Comparison of ENCODE assay signal across 1 cellular context in the genomic region with DNA sequence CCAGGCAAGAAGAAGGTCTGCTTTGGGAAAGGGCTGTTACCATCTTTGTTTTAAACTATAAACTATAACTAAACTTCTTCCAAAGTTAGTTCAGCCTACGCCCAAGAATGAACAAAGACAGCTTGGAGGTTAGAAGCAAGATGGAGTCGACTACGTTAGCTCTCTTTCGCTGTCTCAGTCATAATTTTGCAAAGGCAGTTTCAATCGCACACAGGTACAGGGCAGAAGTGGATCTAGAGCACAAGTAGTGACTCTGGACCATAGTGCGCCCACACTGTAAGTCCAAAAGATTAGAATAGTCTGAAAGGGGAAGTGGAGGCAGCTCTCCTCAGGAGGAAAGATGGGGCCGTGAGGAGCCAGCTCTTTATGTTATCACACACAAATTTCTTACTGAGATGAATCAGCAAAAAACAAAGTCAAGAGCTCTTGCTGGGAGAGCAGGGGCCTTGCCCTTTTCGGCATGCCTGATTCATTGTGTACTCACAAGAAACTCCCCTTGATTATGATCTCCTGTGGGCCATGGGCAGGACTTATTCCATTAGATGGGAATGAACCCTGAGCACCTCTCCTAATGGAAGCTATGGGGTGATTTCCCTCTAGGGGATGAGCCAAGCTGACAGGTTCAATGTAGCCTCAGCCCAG.
TF ChIP-seq lines count a peak whose summit lies in the region.

No MANE protein-coding gene starts in this region.

TF ChIP-seq in K562, 482 proteins besides CTCF, POLR2A, EP300 and RAD21 (continued from another document and continues in another):
- TF ChIP-seq CTBP1 (IDR thresholded peaks at IDR 0.05; ENCODE audit: borderline replicate concordance) (no peak), ZNF589 (CRISPR knock-in tag; IDR thresholded peaks at IDR 0.05; ENCODE audit: low read depth) (peak; percentile 48; the same call in 1 of the 2 replicates), STAT5A (IDR thresholded peaks at IDR 0.05; ENCODE audit: borderline replicate concordance, low read length) (no peak), MAZ (CRISPR knock-in tag; conservative IDR thresholded peaks at IDR 0.05 in 1 of 2, IDR thresholded peaks at IDR 0.05 in 1 of 2) (peak in 1 of 2 experiments; percentile 39; a peak in 1 of 4 replicates), NR1H2 (CRISPR knock-in tag; IDR thresholded peaks at IDR 0.05) (no peak), ZNF586 (CRISPR knock-in tag; conservative IDR thresholded peaks at IDR 0.05) (no peak), SP2 (IDR thresholded peaks at IDR 0.05; ENCODE audit: extremely low read depth, low read depth, low read length, poor library complexity, severe bottlenecking) (no peak), SMARCA5 (IDR thresholded peaks at IDR 0.05) (no peak), TEAD2 (tag; IDR thresholded peaks at IDR 0.05) (peak; percentile 93), MXI1 (IDR thresholded peaks at IDR 0.05; ENCODE audit: low read depth, low read length) (no peak), ZNF444 (CRISPR knock-in tag; IDR thresholded peaks at IDR 0.05) (0 out of 2 replicates have a peak, but pooled peaks have one; percentile 59), ZNF354B (CRISPR knock-in tag; IDR thresholded peaks at IDR 0.05) (peak; percentile 71), NCOA4 (IDR thresholded peaks at IDR 0.05; ENCODE audit: partially characterized antibody) (no peak), ZBTB8A (IDR thresholded peaks at IDR 0.05; ENCODE audit: partially characterized antibody) (no peak), ZC3H4 (CRISPR knock-in tag; IDR thresholded peaks at IDR 0.05; ENCODE audit: borderline replicate concordance) (no peak), TEAD1 (CRISPR knock-in tag; IDR thresholded peaks at IDR 0.05) (peak in 1 of 2 experiments; percentile 91; a peak in 2 of 4 replicates), SOX6 (IDR thresholded peaks at IDR 0.05) (peak; percentile 21; the same call in 1 of the 2 replicates), TCFL5 (CRISPR knock-in tag; conservative IDR thresholded peaks at IDR 0.05) (peak; percentile 67; the same call in 1 of the 2 replicates), PHF8 (IDR thresholded peaks at IDR 0.05; ENCODE audit: borderline replicate concordance, low read length) (no peak), NEUROD1 (IDR thresholded peaks at IDR 0.05; ENCODE audit: borderline replicate concordance, low read depth, low read length, partially characterized antibody) (no peak), ZNF77 (CRISPR knock-in tag; IDR thresholded peaks at IDR 0.05) (no peak), BCOR (IDR thresholded peaks at IDR 0.05) (no peak), CSDE1 (IDR thresholded peaks at IDR 0.05) (no peak), MCM3 (IDR thresholded peaks at IDR 0.05) (no peak), FOXM1 (IDR thresholded peaks at IDR 0.05; ENCODE audit: low read depth) (no peak), FOXM1 (CRISPR knock-in tag; IDR thresholded peaks at IDR 0.05; ENCODE audit: low read depth) (no peak), MBD2 (IDR thresholded peaks at IDR 0.05; ENCODE audit: borderline replicate concordance, low read depth) (no peak), ETV6 (IDR thresholded peaks at IDR 0.05; ENCODE audit: borderline replicate concordance in 1 of 2, low read depth in 2 of 2, low read length in 1 of 2) (no peak), ETV6 (CRISPR knock-in tag; IDR thresholded peaks at IDR 0.05; ENCODE audit: borderline replicate concordance) (no peak), FOXJ2 (tag; IDR thresholded peaks at IDR 0.05) (no peak; the same call in 1 of the 2 replicates), CHD4 (IDR thresholded peaks at IDR 0.05; ENCODE audit: insufficient read depth, insufficient replicate concordance, low read depth, low read length, poor library complexity, severe bottlenecking) (no peak), FOXA3 (CRISPR knock-in tag; conservative IDR thresholded peaks at IDR 0.05 in 1 of 2, IDR thresholded peaks at IDR 0.05 in 1 of 2) (no peak), MAFK (IDR thresholded peaks at IDR 0.05; ENCODE audit: low read length) (peak; percentile 82), JUND (IDR thresholded peaks at IDR 0.05; ENCODE audit: borderline replicate concordance, low read depth, low read length) (peak; percentile 17; the same call in 1 of the 2 replicates), JUND (tag; IDR thresholded peaks at IDR 0.05; ENCODE audit: borderline replicate concordance, low read depth, low read length) (peak; percentile 57; the same call in 1 of the 3 replicates), ZNF699 (CRISPR knock-in tag; IDR thresholded peaks at IDR 0.05; ENCODE audit: insufficient replicate concordance) (no peak), ARNT (IDR thresholded peaks at IDR 0.05) (no peak), OTX1 (CRISPR knock-in tag; IDR thresholded peaks at IDR 0.05) (no peak), KDM1A (IDR thresholded peaks at IDR 0.05) (no peak), ZNF785 (CRISPR knock-in tag; IDR thresholded peaks at IDR 0.05) (no peak), CAMTA2 (CRISPR knock-in tag; conservative IDR thresholded peaks at IDR 0.05) (no peak), ARID2 (IDR thresholded peaks at IDR 0.05) (no peak), PCBP1 (IDR thresholded peaks at IDR 0.05; ENCODE audit: low read depth, low read length, poor library complexity, severe bottlenecking) (no peak), ZNF174 (CRISPR knock-in tag; IDR thresholded peaks at IDR 0.05) (no peak), TAL1 (IDR thresholded peaks at IDR 0.05) (no peak)
- TF ChIP-seq, protein P1, sequence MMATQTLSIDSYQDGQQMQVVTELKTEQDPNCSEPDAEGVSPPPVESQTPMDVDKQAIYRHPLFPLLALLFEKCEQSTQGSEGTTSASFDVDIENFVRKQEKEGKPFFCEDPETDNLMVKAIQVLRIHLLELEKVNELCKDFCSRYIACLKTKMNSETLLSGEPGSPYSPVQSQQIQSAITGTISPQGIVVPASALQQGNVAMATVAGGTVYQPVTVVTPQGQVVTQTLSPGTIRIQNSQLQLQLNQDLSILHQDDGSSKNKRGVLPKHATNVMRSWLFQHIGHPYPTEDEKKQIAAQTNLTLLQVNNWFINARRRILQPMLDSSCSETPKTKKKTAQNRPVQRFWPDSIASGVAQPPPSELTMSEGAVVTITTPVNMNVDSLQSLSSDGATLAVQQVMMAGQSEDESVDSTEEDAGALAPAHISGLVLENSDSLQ (IDR thresholded peaks at IDR 0.05) = no peak
- TF ChIP-seq, protein P2, sequence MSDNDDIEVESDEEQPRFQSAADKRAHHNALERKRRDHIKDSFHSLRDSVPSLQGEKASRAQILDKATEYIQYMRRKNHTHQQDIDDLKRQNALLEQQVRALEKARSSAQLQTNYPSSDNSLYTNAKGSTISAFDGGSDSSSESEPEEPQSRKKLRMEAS (CRISPR knock-in tag; IDR thresholded peaks at IDR 0.05) = no peak
- TF ChIP-seq, protein P3, sequence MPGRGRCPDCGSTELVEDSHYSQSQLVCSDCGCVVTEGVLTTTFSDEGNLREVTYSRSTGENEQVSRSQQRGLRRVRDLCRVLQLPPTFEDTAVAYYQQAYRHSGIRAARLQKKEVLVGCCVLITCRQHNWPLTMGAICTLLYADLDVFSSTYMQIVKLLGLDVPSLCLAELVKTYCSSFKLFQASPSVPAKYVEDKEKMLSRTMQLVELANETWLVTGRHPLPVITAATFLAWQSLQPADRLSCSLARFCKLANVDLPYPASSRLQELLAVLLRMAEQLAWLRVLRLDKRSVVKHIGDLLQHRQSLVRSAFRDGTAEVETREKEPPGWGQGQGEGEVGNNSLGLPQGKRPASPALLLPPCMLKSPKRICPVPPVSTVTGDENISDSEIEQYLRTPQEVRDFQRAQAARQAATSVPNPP (IDR thresholded peaks at IDR 0.05; ENCODE audit: borderline replicate concordance, insufficient read depth, insufficient read length) = no peak
- TF ChIP-seq, protein P4, sequence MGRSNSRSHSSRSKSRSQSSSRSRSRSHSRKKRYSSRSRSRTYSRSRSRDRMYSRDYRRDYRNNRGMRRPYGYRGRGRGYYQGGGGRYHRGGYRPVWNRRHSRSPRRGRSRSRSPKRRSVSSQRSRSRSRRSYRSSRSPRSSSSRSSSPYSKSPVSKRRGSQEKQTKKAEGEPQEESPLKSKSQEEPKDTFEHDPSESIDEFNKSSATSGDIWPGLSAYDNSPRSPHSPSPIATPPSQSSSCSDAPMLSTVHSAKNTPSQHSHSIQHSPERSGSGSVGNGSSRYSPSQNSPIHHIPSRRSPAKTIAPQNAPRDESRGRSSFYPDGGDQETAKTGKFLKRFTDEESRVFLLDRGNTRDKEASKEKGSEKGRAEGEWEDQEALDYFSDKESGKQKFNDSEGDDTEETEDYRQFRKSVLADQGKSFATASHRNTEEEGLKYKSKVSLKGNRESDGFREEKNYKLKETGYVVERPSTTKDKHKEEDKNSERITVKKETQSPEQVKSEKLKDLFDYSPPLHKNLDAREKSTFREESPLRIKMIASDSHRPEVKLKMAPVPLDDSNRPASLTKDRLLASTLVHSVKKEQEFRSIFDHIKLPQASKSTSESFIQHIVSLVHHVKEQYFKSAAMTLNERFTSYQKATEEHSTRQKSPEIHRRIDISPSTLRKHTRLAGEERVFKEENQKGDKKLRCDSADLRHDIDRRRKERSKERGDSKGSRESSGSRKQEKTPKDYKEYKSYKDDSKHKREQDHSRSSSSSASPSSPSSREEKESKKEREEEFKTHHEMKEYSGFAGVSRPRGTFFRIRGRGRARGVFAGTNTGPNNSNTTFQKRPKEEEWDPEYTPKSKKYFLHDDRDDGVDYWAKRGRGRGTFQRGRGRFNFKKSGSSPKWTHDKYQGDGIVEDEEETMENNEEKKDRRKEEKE (IDR thresholded peaks at IDR 0.05; ENCODE audit: borderline replicate concordance in 1 of 2, control insufficient read depth in 1 of 2, low read depth in 2 of 2, low read length in 1 of 2) = no peak
- TF ChIP-seq, protein P5, sequence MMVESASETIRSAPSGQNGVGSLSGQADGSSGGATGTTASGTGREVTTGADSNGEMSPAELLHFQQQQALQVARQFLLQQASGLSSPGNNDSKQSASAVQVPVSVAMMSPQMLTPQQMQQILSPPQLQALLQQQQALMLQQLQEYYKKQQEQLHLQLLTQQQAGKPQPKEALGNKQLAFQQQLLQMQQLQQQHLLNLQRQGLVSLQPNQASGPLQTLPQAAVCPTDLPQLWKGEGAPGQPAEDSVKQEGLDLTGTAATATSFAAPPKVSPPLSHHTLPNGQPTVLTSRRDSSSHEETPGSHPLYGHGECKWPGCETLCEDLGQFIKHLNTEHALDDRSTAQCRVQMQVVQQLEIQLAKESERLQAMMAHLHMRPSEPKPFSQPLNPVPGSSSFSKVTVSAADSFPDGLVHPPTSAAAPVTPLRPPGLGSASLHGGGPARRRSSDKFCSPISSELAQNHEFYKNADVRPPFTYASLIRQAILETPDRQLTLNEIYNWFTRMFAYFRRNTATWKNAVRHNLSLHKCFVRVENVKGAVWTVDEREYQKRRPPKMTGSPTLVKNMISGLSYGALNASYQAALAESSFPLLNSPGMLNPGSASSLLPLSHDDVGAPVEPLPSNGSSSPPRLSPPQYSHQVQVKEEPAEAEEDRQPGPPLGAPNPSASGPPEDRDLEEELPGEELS (CRISPR knock-in tag; IDR thresholded peaks at IDR 0.05; ENCODE audit: borderline replicate concordance) = no peak
- TF ChIP-seq, protein P6, sequence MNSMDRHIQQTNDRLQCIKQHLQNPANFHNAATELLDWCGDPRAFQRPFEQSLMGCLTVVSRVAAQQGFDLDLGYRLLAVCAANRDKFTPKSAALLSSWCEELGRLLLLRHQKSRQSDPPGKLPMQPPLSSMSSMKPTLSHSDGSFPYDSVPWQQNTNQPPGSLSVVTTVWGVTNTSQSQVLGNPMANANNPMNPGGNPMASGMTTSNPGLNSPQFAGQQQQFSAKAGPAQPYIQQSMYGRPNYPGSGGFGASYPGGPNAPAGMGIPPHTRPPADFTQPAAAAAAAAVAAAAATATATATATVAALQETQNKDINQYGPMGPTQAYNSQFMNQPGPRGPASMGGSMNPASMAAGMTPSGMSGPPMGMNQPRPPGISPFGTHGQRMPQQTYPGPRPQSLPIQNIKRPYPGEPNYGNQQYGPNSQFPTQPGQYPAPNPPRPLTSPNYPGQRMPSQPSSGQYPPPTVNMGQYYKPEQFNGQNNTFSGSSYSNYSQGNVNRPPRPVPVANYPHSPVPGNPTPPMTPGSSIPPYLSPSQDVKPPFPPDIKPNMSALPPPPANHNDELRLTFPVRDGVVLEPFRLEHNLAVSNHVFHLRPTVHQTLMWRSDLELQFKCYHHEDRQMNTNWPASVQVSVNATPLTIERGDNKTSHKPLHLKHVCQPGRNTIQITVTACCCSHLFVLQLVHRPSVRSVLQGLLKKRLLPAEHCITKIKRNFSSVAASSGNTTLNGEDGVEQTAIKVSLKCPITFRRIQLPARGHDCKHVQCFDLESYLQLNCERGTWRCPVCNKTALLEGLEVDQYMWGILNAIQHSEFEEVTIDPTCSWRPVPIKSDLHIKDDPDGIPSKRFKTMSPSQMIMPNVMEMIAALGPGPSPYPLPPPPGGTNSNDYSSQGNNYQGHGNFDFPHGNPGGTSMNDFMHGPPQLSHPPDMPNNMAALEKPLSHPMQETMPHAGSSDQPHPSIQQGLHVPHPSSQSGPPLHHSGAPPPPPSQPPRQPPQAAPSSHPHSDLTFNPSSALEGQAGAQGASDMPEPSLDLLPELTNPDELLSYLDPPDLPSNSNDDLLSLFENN (IDR thresholded peaks at IDR 0.05; ENCODE audit: low read depth in 2 of 2, low read length in 2 of 2) = no peak
- TF ChIP-seq, protein P7, sequence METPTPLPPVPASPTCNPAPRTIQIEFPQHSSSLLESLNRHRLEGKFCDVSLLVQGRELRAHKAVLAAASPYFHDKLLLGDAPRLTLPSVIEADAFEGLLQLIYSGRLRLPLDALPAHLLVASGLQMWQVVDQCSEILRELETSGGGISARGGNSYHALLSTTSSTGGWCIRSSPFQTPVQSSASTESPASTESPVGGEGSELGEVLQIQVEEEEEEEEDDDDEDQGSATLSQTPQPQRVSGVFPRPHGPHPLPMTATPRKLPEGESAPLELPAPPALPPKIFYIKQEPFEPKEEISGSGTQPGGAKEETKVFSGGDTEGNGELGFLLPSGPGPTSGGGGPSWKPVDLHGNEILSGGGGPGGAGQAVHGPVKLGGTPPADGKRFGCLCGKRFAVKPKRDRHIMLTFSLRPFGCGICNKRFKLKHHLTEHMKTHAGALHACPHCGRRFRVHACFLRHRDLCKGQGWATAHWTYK (CRISPR knock-in tag; IDR thresholded peaks at IDR 0.05) = peak; percentile 95
- TF ChIP-seq, protein P8, sequence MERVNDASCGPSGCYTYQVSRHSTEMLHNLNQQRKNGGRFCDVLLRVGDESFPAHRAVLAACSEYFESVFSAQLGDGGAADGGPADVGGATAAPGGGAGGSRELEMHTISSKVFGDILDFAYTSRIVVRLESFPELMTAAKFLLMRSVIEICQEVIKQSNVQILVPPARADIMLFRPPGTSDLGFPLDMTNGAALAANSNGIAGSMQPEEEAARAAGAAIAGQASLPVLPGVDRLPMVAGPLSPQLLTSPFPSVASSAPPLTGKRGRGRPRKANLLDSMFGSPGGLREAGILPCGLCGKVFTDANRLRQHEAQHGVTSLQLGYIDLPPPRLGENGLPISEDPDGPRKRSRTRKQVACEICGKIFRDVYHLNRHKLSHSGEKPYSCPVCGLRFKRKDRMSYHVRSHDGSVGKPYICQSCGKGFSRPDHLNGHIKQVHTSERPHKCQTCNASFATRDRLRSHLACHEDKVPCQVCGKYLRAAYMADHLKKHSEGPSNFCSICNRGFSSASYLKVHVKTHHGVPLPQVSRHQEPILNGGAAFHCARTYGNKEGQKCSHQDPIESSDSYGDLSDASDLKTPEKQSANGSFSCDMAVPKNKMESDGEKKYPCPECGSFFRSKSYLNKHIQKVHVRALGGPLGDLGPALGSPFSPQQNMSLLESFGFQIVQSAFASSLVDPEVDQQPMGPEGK (CRISPR knock-in tag; IDR thresholded peaks at IDR 0.05; ENCODE audit: borderline replicate concordance) = peak; percentile 79; the same call in 1 of the 2 replicates
- TF ChIP-seq, protein P9, sequence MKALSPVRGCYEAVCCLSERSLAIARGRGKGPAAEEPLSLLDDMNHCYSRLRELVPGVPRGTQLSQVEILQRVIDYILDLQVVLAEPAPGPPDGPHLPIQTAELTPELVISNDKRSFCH (CRISPR knock-in tag; IDR thresholded peaks at IDR 0.05) = no peak
- TF ChIP-seq, protein P9 (tag; IDR thresholded peaks at IDR 0.05) = peak; percentile 96
